In the genomic region with DNA sequence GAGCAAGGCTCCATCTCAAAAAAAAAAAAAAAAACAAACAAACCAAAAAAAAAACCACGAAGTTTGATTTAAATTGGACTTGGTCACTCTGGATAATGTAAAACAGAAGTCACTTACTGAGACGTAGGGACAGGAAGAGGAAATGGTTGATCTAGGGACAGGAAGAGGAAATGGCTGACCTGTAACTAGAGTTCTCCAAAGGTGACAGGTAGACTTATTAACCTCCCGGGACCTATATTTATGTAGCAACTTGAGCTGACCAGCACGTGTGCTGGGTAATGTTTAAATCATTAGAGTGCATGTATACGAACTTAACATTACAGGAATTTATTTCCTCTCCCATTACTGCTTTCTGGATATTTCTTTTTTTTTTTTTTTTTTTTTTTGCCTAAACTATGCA, we compare ENCODE assay signal across 14 cellular contexts.
"Had no signal": no experiment of that assay in that cellular context is flagged by ENCODE, and none has a peak within 500 bp of the region (broad histone marks: within the 10 kb centered on the region; RNA-seq: fewer than 3 reads in every experiment).

No MANE protein-coding gene starts in this region.

- DNase-seq: activated CD4-positive, alpha-beta T cell treated with anti-CD3 and anti-CD28 coated beads for 4 hours; amygdala; brain microvascular endothelial cell; dermis blood vessel endothelial cell; endodermal cell; erythroblast; left cardiac atrium; midbrain; posterior cingulate gyrus; stimulated activated CD4-positive, alpha-beta T cell treated with anti-CD3 and anti-CD28 coated beads, Interleukin-4, amount 100 ng/mL, for 4 hours had no signal

- H3K36me3 ChIP-seq: brain microvascular endothelial cell, neutrophil, tibial nerve had no signal

- H3K4me3 ChIP-seq: lung, skin epidermis, tibial nerve had no signal

- H3K27me3 ChIP-seq: brain microvascular endothelial cell, tibial nerve had no signal

- H3K9me3 ChIP-seq: neutrophil, tibial nerve had no signal

- ATAC-seq: left cardiac atrium had no signal

- H3K4me1 ChIP-seq: tibial nerve had no signal

- H3K27ac ChIP-seq: brain microvascular endothelial cell, neutrophil, skin epidermis, tibial nerve had no signal
